23 cellular contexts compared by ENCODE assay signal in the genomic region with DNA sequence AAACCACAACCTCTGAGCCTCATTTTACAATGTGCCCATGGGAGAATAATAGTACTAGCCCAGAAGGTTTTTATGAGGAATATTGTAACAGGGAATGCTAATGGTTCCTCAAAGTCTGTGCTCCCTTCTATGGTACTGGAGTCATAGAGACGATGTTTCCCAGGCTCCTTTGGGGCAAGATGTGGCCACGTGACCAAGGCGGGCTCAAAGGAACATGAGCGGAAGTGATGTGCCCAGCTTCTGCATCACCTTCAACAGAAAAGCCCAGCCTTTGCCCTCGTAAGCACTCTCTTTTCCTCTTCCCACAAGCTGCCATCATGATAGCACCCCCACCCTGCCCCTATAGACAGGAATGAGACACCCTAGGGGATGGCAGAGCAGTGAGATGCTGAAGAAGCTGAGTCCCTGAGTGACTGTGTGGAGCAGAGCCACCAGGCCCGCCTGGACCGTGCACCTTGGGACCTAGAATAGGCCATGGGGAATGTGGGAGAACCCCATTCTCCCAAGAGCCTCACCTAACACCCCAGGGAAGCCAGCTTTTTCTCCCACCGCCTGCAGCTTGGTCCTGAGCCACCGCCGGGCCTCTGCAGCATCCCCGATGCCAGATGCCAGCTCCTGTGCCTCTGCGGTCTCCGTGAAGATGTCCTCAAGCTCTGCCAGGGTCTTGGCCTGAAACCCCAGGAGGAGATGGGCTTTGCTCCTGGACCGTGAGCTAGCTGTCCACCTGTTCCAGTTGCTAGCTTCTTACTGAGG. TPM values are rescaled to one million over a fixed set of nuclear protein-coding genes. Genes with fewer than 3 reads are reported as not detected.
DNase-seq lines count a peak whose midpoint lies in the region; ATAC-seq and TF ChIP-seq lines count a peak whose summit lies in the region.
"Had no signal": no experiment of that assay in that cellular context is flagged by ENCODE, and none has a peak within 500 bp of the region (broad histone marks: within the 10 kb centered on the region; RNA-seq: fewer than 3 reads in every experiment).

No MANE protein-coding gene starts in this region.

- H3K4me3 Mint-ChIP-seq in CD14-positive monocyte (no peak overlapping the region), IgD-negative memory B cell (no peak overlapping the region), endodermal cell (no peak overlapping the region)
- no peak overlapping the region for H3K4me3 Mint-ChIP-seq in natural killer cell treated with Interleukin-12 subunit alpha and Interleukin-12 subunit beta and Interleukin-15 and Interleukin-18, amount 100 ng/mL, for 72 hours
- H3K4me3 Mint-ChIP-seq: B cell had no signal

- no peaks in the 10 kb centered on the region for H3K36me3 ChIP-seq in endodermal cell (ENCODE audit: control insufficient read depth, insufficient read depth, low read length)

- peak; percentile 34 for DNase-seq in CD14-positive monocyte (ENCODE audit: low spot score)
- DNase-seq in endodermal cell, result peak; percentile 45
- peak; percentile 41 for DNase-seq in natural killer cell treated with Interleukin-12 subunit alpha and Interleukin-12 subunit beta and Interleukin-15 and Interleukin-18, amount 100 ng/mL, for 72 hours (ENCODE audit: low spot score)
- DNase-seq in NCI-H510A (lab: John Stamatoyannopoulos, UW), result no peak
- no peak for DNase-seq in NCI-H524 (lab: John Stamatoyannopoulos, UW)
- no peak for DNase-seq in NCI-H2107 (lab: John Stamatoyannopoulos, UW)
- DNase-seq: GOT3; NCI-H1105; NCI-H146; NCI-H2081 treated with DMSO at 0.1 percent for 48 hours; NCI-H774; NK-92 treated with Interleukin-12 subunit alpha and Interleukin-12 subunit beta, amount 100 ng/mL, for 24 hours; SHP77 treated with DMSO at 0.1 percent for 48 hours had no signal

- H3K4me1 ChIP-seq in endodermal cell (ENCODE audit: control insufficient read depth, insufficient read depth, low read length), result peaks cover 13% of the 10 kb centered on the region

- H3K9me3 Mint-ChIP-seq in CD14-positive monocyte (peaks cover 0 to 13% (median 6%) of the 10 kb centered on the region in 7 donors), IgD-negative memory B cell (no peaks in the 10 kb centered on the region), endodermal cell (no peaks in the 10 kb centered on the region)
- H3K9me3 Mint-ChIP-seq in natural killer cell treated with Interleukin-12 subunit alpha and Interleukin-12 subunit beta and Interleukin-15 and Interleukin-18, amount 100 ng/mL, for 72 hours, result no peaks in the 10 kb centered on the region

- TF ChIP-seq CTCF in CD14-positive monocyte (IDR thresholded peaks at IDR 0.05), result no peak
- no peak for TF ChIP-seq CTCF in endodermal cell (conservative IDR thresholded peaks at IDR 0.05)

- H3K4me1 Mint-ChIP-seq in CD14-positive monocyte (peaks cover 12% of the 10 kb centered on the region), IgD-negative memory B cell (peaks cover 5 to 13% (median 8%) of the 10 kb centered on the region in 3 donors), endodermal cell (peaks cover 21% of the 10 kb centered on the region)
- H3K4me1 Mint-ChIP-seq in natural killer cell treated with Interleukin-12 subunit alpha and Interleukin-12 subunit beta and Interleukin-15 and Interleukin-18, amount 100 ng/mL, for 72 hours (ENCODE audit: low read depth in 2 of 2), result peaks cover 16 to 24% of the 10 kb centered on the region in 2 donors

- no peak overlapping the region for H3K4me3 ChIP-seq in endodermal cell (ENCODE audit: low read length)
- H3K4me3 ChIP-seq: A549, GM12878, SK-N-MC had no signal

- H3K27ac Mint-ChIP-seq in CD14-positive monocyte, result peak overlapping the region in 2 of 7 donors; percentile 32 to 70
- peak overlapping the region in 2 of 3 donors; percentile 56 to 80 for H3K27ac Mint-ChIP-seq in IgD-negative memory B cell
- H3K27ac Mint-ChIP-seq in endodermal cell, result no peak overlapping the region
- peak overlapping the region in 1 of 2 donors; percentile 17 for H3K27ac Mint-ChIP-seq in natural killer cell treated with Interleukin-12 subunit alpha and Interleukin-12 subunit beta and Interleukin-15 and Interleukin-18, amount 100 ng/mL, for 72 hours
- H3K27ac Mint-ChIP-seq: B cell had no signal

- ATAC-seq in natural killer cell treated with Interleukin-12 subunit alpha and Interleukin-12 subunit beta and Interleukin-15 and Interleukin-18, amount 100 ng/mL, for 72 hours, result no peak
- ATAC-seq in GM21723 (IDR thresholded peaks at IDR 0.05; ENCODE audit: unreplicated experiment), result no peak
- ATAC-seq: GM12878, HCT116 had no signal

- no peaks in the 10 kb centered on the region for H3K9me3 ChIP-seq in endodermal cell (ENCODE audit: control insufficient read depth, low read length)
- H3K9me3 ChIP-seq: A549 had no signal

- peaks cover 78 to 94% of the 10 kb centered on the region in 2 donors for H3K36me3 Mint-ChIP-seq in CD14-positive monocyte
- H3K36me3 Mint-ChIP-seq in IgD-negative memory B cell, result peaks cover 3% of the 10 kb centered on the region
- no peaks in the 10 kb centered on the region for H3K36me3 Mint-ChIP-seq in endodermal cell (ENCODE audit: low read depth)
- peaks cover 8% of the 10 kb centered on the region for H3K36me3 Mint-ChIP-seq in natural killer cell treated with Interleukin-12 subunit alpha and Interleukin-12 subunit beta and Interleukin-15 and Interleukin-18, amount 100 ng/mL, for 72 hours

- H3K9ac ChIP-seq in endodermal cell (ENCODE audit: extremely low read depth, low read length, poor library complexity, severe bottlenecking), result no peak overlapping the region

- intact Hi-C loops in CD14-positive monocyte (cut with micrococcal nuclease), result no loop called here

- 91 to 98% methylated on average over 11 to 14 of the region's 14 CpGs for WGBS in endodermal cell (ENCODE audit: insufficient coverage in 1 of 2, insufficient read length in 1 of 2), 2 experiments

- H3K27me3 ChIP-seq in endodermal cell (ENCODE audit: control insufficient read depth, insufficient read depth, low read length, poor library complexity, severe bottlenecking), result no peaks in the 10 kb centered on the region

- H3K27me3 Mint-ChIP-seq in CD14-positive monocyte (ENCODE audit: low read depth in 3 of 3) (no peaks in the 10 kb centered on the region), IgD-negative memory B cell (no peaks in the 10 kb centered on the region), endodermal cell (ENCODE audit: insufficient read depth) (peaks cover 2% of the 10 kb centered on the region)
- H3K27me3 Mint-ChIP-seq in natural killer cell treated with Interleukin-12 subunit alpha and Interleukin-12 subunit beta and Interleukin-15 and Interleukin-18, amount 100 ng/mL, for 72 hours, result no peaks in the 10 kb centered on the region
- H3K27me3 Mint-ChIP-seq: B cell had no signal

- H3K27ac ChIP-seq in endodermal cell (ENCODE audit: low read depth, low read length), result no peak overlapping the region
- H3K27ac ChIP-seq: A549, RWPE1, SK-N-MC had no signal

RNA-seq across cellular contexts. Expression of a gene that starts 22.2 kb away (rescaled TPM):
- 1 to 10 TPM; 3.6 to 5.8 TPM for polyA plus RNA-seq in CD14-positive monocyte
- 7.7 TPM for polyA plus RNA-seq in IgD-negative memory B cell
- total RNA-seq in endodermal cell, result 1 to 10 TPM; 2.1 to 2.5 TPM
- polyA plus RNA-seq in endodermal cell (2013, experiment 1 of 2), result 0.25 TPM
- 0.17 TPM for polyA plus RNA-seq in endodermal cell (2013, experiment 2 of 2)
- 1 to 10 TPM in 1 of 2 donors, under 1 TPM in 1; 0.81 to 6.2 TPM for total RNA-seq in natural killer cell treated with Interleukin-12 subunit alpha and Interleukin-12 subunit beta and Interleukin-15 and Interleukin-18, amount 100 ng/mL, for 72 hours
- total RNA-seq: HT1080, NCI-H460 had no signal
- polyA plus RNA-seq: A549 had no signal

Comparison
In these comparisons a context has a peak if more than half of its experiments do, and no peak if none do; other contexts are left out.
1. DNase-seq: peak in CD14-positive monocyte (single experiment), endodermal cell (single experiment) and natural killer cell treated with Interleukin-12 subunit alpha and Interleukin-12 subunit beta and Interleukin-15 and Interleukin-18, amount 100 ng/mL, for 72 hours (single experiment); none in NCI-H510A (single experiment), NCI-H524 (0 of 2) and NCI-H2107 (single experiment).